In the genomic region with DNA sequence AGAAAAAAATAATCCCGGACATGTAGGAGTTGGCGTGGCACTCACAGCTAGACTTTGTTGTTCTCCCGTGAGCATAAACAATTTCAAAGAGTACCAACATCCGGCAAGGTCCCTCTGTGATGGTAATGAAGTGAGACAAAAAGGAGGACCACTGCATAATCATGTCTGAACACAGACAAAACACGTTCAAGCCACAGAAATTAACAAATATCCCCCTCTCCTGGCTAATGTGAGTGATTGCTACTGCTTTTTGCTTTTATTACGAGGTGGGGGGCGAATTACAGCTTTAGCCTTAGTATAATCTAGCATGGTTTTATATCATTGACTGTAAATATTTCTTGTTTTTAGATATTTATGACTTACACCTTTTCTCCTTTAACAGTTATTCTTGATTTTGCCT, we compare ENCODE assay signal across 11 cellular contexts.
A peak's percentile ranks its signal among the peaks of the same experiment; 100 is the strongest.
DNase-seq lines count a peak whose midpoint lies in the region; ATAC-seq and TF ChIP-seq lines count a peak whose summit lies in the region.
"Had no signal": no experiment of that assay in that cellular context is flagged by ENCODE, and none has a peak within 500 bp of the region (broad histone marks: within the 10 kb centered on the region; RNA-seq: fewer than 3 reads in every experiment).

No MANE protein-coding gene starts in this region.

- H3K4me3 ChIP-seq in endodermal cell (ENCODE audit: low read length): no peak overlapping the region
- H3K4me3 ChIP-seq: BLaER1 treated with 17β-estradiol and CSF1 and Interleukin-3, amounts not matched to agents 10 nM and 100 nM had no signal

- no peaks in the 10 kb centered on the region for H3K36me3 ChIP-seq in endodermal cell (ENCODE audit: control insufficient read depth, insufficient read depth, low read length)
- H3K36me3 ChIP-seq: BLaER1 treated with 17β-estradiol and CSF1 and Interleukin-3, amounts not matched to agents 10 nM and 100 nM had no signal

- H3K4me3 Mint-ChIP-seq in endodermal cell: no peak overlapping the region

- peaks cover 2% of the 10 kb centered on the region for H3K4me1 Mint-ChIP-seq in endodermal cell

- no peak overlapping the region for H3K27ac ChIP-seq in endodermal cell (ENCODE audit: low read depth, low read length)
- H3K27ac ChIP-seq: BLaER1 treated with 17β-estradiol and CSF1 and Interleukin-3, amounts not matched to agents 10 nM and 100 nM; HL-60 had no signal

- H3K9ac ChIP-seq in endodermal cell (ENCODE audit: extremely low read depth, low read length, poor library complexity, severe bottlenecking): no peak overlapping the region
- H3K9ac ChIP-seq: BLaER1 treated with 17β-estradiol and CSF1 and Interleukin-3, amounts not matched to agents 10 nM and 100 nM had no signal

- H3K27me3 ChIP-seq in endodermal cell (ENCODE audit: control insufficient read depth, insufficient read depth, low read length, poor library complexity, severe bottlenecking): no peaks in the 10 kb centered on the region

- 49% methylated on average over 3 of the region's 7 CpGs; no CpG with 5 or more reads in 1 of the 2 experiments for WGBS in endodermal cell (ENCODE audit: insufficient coverage in 1 of 2, insufficient read length in 1 of 2), 2 experiments

- H3K27me3 Mint-ChIP-seq in endodermal cell (ENCODE audit: insufficient read depth): no peaks in the 10 kb centered on the region

- no peaks in the 10 kb centered on the region for H3K9me3 ChIP-seq in endodermal cell (ENCODE audit: control insufficient read depth, low read length)

- no peak for ATAC-seq in sciatic nerve

- TF ChIP-seq CTCF in endodermal cell (conservative IDR thresholded peaks at IDR 0.05): peak; percentile 73

- no peaks in the 10 kb centered on the region for H3K36me3 Mint-ChIP-seq in endodermal cell (ENCODE audit: low read depth)

- peak overlapping the region; percentile 68 for H3K27ac Mint-ChIP-seq in endodermal cell

- H3K9me3 Mint-ChIP-seq in endodermal cell: no peaks in the 10 kb centered on the region

- peak; percentile 11 for DNase-seq in NCI-H510A treated with DMSO at 0.1 percent for 48 hours (lab: John Stamatoyannopoulos, UW)
- DNase-seq in NCI-H510A (lab: John Stamatoyannopoulos, UW): no peak
- peak; percentile 49 for DNase-seq in NCI-H524 treated with DMSO at 0.1 percent for 48 hours (lab: John Stamatoyannopoulos, UW)
- DNase-seq in endodermal cell: no peak
- DNase-seq in superior temporal gyrus (ENCODE audit: extremely low spot score): peak; percentile 27
- DNase-seq in activated naive CD4-positive, alpha-beta T cell (lab: John Stamatoyannopoulos, UW): no peak
- no peak for DNase-seq in effector CD8-positive, alpha-beta T cell (lab: John Stamatoyannopoulos, UW)
- no peak for DNase-seq in sciatic nerve (ENCODE audit: low spot score)
- DNase-seq: small intestine had no signal

- H3K4me1 ChIP-seq in endodermal cell (ENCODE audit: control insufficient read depth, insufficient read depth, low read length): no peaks in the 10 kb centered on the region
- H3K4me1 ChIP-seq: BLaER1 treated with 17β-estradiol and CSF1 and Interleukin-3, amounts not matched to agents 10 nM and 100 nM had no signal

- intact Hi-C loops in sciatic nerve (cut with DNase I): no loop called here

Comparison
In these comparisons a context has a peak if more than half of its experiments do, and no peak if none do; other contexts are left out.
1. DNase-seq: peak in NCI-H510A treated with DMSO at 0.1 percent for 48 hours (single experiment), NCI-H524 treated with DMSO at 0.1 percent for 48 hours (single experiment) and superior temporal gyrus (single experiment); none in NCI-H510A (single experiment), endodermal cell (single experiment), activated naive CD4-positive, alpha-beta T cell (0 of 4), effector CD8-positive, alpha-beta T cell (single experiment) and sciatic nerve (single experiment).